Comparison of ENCODE assay signal across 8 cellular contexts in genomic region chr12:123270380-123271181, GRCh38. TPM values are rescaled to one million over a fixed set of nuclear protein-coding genes. Genes with fewer than 3 reads are reported as not detected.
DNase-seq lines count a peak whose midpoint lies in the region; ATAC-seq, FAIRE-seq and TF ChIP-seq lines count a peak whose summit lies in the region.

No MANE protein-coding gene starts in this region.

- peak overlapping the region; percentile 71 for H3K27ac ChIP-seq in A673 (ENCODE audit: low read depth, low read length, poor library complexity, severe bottlenecking)
- H3K27ac ChIP-seq in cardiac muscle cell = no peak overlapping the region

- H3K4me3 ChIP-seq in A673 (ENCODE audit: low read depth, low read length, poor library complexity, severe bottlenecking) (peak overlapping the region; percentile 73), cardiac muscle cell (peak overlapping the region; percentile 88)

- FAIRE-seq in GM12891 (lab: Jason Lieb, UNC) = peak; percentile 86

- no peak for TF ChIP-seq CTCF in A673 (conservative IDR thresholded peaks at IDR 0.05; ENCODE audit: low read depth, low read length)
- no peak for TF ChIP-seq CTCF in cardiac muscle cell (IDR thresholded peaks at IDR 0.05; ENCODE audit: low read depth, low read length)
- TF ChIP-seq CTCF in progenitor cell of endocrine pancreas (IDR thresholded peaks at IDR 0.05; ENCODE audit: unreplicated experiment) = no peak

- CTCF ChIA-PET in A673 (lab: Charles Lee) = interaction anchor here (0.6 kb wide), 1 partner anchor 300 kb away, joined by 10 read pairs; no protein-coding TSS in a partner anchor

- H3K4me1 ChIP-seq in A673 (ENCODE audit: insufficient read depth, low read length, poor library complexity, severe bottlenecking) (peaks cover 16% of the 10 kb centered on the region), cardiac muscle cell (ENCODE audit: low read depth) (no peaks in the 10 kb centered on the region)

- intact Hi-C loops in A673 (cut with micrococcal nuclease; ENCODE audit: unreplicated experiment) = no loop called here
- intact Hi-C loops in activated T-helper 1 cell treated with anti-CD3 and anti-CD28 coated beads, Interleukin-12 subunit alpha, Interleukin-12 subunit beta, Interleukin-2, Interleukin-4 antibody, amounts not matched to agents 30 ng/mL and 10 ng/mL and 1 ng/mL, durations not matched to agents 14 hours and 24 hours and 36 hours (cut with micrococcal nuclease) = loop anchor here (1.0 to 2.0 kb wide), 5 partner anchors 95 to 444 kb away; no protein-coding TSS in a partner anchor

- H3K9me3 ChIP-seq in A673 (ENCODE audit: low read depth, low read length, poor library complexity, severe bottlenecking) (no peaks in the 10 kb centered on the region), cardiac muscle cell (ENCODE audit: low read depth) (no peaks in the 10 kb centered on the region)

- peak; percentile 28 for DNase-seq in A673 (ENCODE audit: low spot score)
- DNase-seq in GM12891 (ENCODE audit: insufficient read length, low spot score) = no peak
- DNase-seq in HK-2 (ENCODE audit: unreplicated experiment) = peak; percentile 27
- no peak for DNase-seq in activated T-helper 1 cell treated with anti-CD3 and anti-CD28 coated beads, Interleukin-12 subunit alpha, Interleukin-12 subunit beta, Interleukin-2, Interleukin-4 antibody, amounts not matched to agents 30 ng/mL and 10 ng/mL and 1 ng/mL, durations not matched to agents 14 hours and 24 hours and 36 hours (ENCODE audit: low spot score)
- peak in 1 of 2 donors; percentile 46 for DNase-seq in cardiac muscle cell (ENCODE audit: low read depth in 1 of 2, low spot score in 1 of 2)
- no peak for DNase-seq in progenitor cell of endocrine pancreas (ENCODE audit: low spot score, unreplicated experiment)

- H3K36me3 Mint-ChIP-seq in activated T-helper 1 cell treated with anti-CD3 and anti-CD28 coated beads, Interleukin-12 subunit alpha, Interleukin-12 subunit beta, Interleukin-2, Interleukin-4 antibody, amounts not matched to agents 30 ng/mL and 10 ng/mL and 1 ng/mL, durations not matched to agents 14 hours and 24 hours and 36 hours (ENCODE audit: low read depth) = no peaks in the 10 kb centered on the region
- peaks cover 2% of the 10 kb centered on the region for H3K36me3 Mint-ChIP-seq in progenitor cell of endocrine pancreas (ENCODE audit: insufficient read depth)

- ATAC-seq in HG03039 (IDR thresholded peaks at IDR 0.05; ENCODE audit: unreplicated experiment) (no peak), GM21515 (IDR thresholded peaks at IDR 0.05; ENCODE audit: unreplicated experiment) (no peak)

- BruUV-seq in A673 (replicated peaks; lab: Mats Ljungman, UMichigan) = no TSS peak

- H3K27ac Mint-ChIP-seq in activated T-helper 1 cell treated with anti-CD3 and anti-CD28 coated beads, Interleukin-12 subunit alpha, Interleukin-12 subunit beta, Interleukin-2, Interleukin-4 antibody, amounts not matched to agents 30 ng/mL and 10 ng/mL and 1 ng/mL, durations not matched to agents 14 hours and 24 hours and 36 hours = peak overlapping the region; percentile 74
- H3K27ac Mint-ChIP-seq in progenitor cell of endocrine pancreas = peak overlapping the region; percentile 99

- H3K9me3 Mint-ChIP-seq in activated T-helper 1 cell treated with anti-CD3 and anti-CD28 coated beads, Interleukin-12 subunit alpha, Interleukin-12 subunit beta, Interleukin-2, Interleukin-4 antibody, amounts not matched to agents 30 ng/mL and 10 ng/mL and 1 ng/mL, durations not matched to agents 14 hours and 24 hours and 36 hours = no peaks in the 10 kb centered on the region
- no peaks in the 10 kb centered on the region for H3K9me3 Mint-ChIP-seq in progenitor cell of endocrine pancreas (ENCODE audit: low read depth)

- POLR2A ChIA-PET in A673 (lab: Charles Lee; ENCODE audit: low non-redundant PET) = no interaction called here

- no peaks in the 10 kb centered on the region for H3K27me3 ChIP-seq in A673 (replicated peaks; ENCODE audit: insufficient read depth, low read depth, low read length, poor library complexity)
- no peaks in the 10 kb centered on the region for H3K27me3 ChIP-seq in cardiac muscle cell

- H3K27me3 Mint-ChIP-seq in activated T-helper 1 cell treated with anti-CD3 and anti-CD28 coated beads, Interleukin-12 subunit alpha, Interleukin-12 subunit beta, Interleukin-2, Interleukin-4 antibody, amounts not matched to agents 30 ng/mL and 10 ng/mL and 1 ng/mL, durations not matched to agents 14 hours and 24 hours and 36 hours (ENCODE audit: insufficient read depth) = peaks cover 5% of the 10 kb centered on the region
- H3K27me3 Mint-ChIP-seq in progenitor cell of endocrine pancreas = no peaks in the 10 kb centered on the region

- H3K36me3 ChIP-seq in A673 (ENCODE audit: insufficient read depth, low read length, poor library complexity, severe bottlenecking) (peaks cover 2% of the 10 kb centered on the region), cardiac muscle cell (no peaks in the 10 kb centered on the region)

- peaks cover 9% of the 10 kb centered on the region for H3K4me1 Mint-ChIP-seq in activated T-helper 1 cell treated with anti-CD3 and anti-CD28 coated beads, Interleukin-12 subunit alpha, Interleukin-12 subunit beta, Interleukin-2, Interleukin-4 antibody, amounts not matched to agents 30 ng/mL and 10 ng/mL and 1 ng/mL, durations not matched to agents 14 hours and 24 hours and 36 hours (ENCODE audit: low read depth)
- peaks cover 19% of the 10 kb centered on the region for H3K4me1 Mint-ChIP-seq in progenitor cell of endocrine pancreas (ENCODE audit: low read depth)

- no peak for TF ChIP-seq POLR2A in GM12891 (IDR thresholded peaks at IDR 0.05; ENCODE audit: low read depth, low read length)

- peak overlapping the region; percentile 89 for H3K4me3 Mint-ChIP-seq in activated T-helper 1 cell treated with anti-CD3 and anti-CD28 coated beads, Interleukin-12 subunit alpha, Interleukin-12 subunit beta, Interleukin-2, Interleukin-4 antibody, amounts not matched to agents 30 ng/mL and 10 ng/mL and 1 ng/mL, durations not matched to agents 14 hours and 24 hours and 36 hours
- peak overlapping the region; percentile 95 for H3K4me3 Mint-ChIP-seq in progenitor cell of endocrine pancreas (ENCODE audit: low read depth)

TF ChIP-seq in GM12891, 5 proteins besides CTCF, POLR2A, EP300 and RAD21:
- TF ChIP-seq TAF1 (IDR thresholded peaks at IDR 0.05; ENCODE audit: low read depth, low read length) = no peak
- no peak for TF ChIP-seq POLR2AphosphoS5 (IDR thresholded peaks at IDR 0.05; ENCODE audit: low read depth, low read length)
- TF ChIP-seq SPI1 (IDR thresholded peaks at IDR 0.05; ENCODE audit: low read depth, low read length) = no peak
- no peak for TF ChIP-seq PAX5 (IDR thresholded peaks at IDR 0.05; ENCODE audit: insufficient read depth, low read length, severe bottlenecking)
- TF ChIP-seq POU2F2 (IDR thresholded peaks at IDR 0.05; ENCODE audit: low read depth, low read length) = no peak

RNA-seq across cellular contexts. Expression of gene CDK2AP1, which starts 1.1 kb away (rescaled TPM):
- total RNA-seq in A673 (2021) = 136 and 140 TPM in 2 replicates
- polyA plus RNA-seq in GM12891 (2012; ENCODE audit: low read depth, missing spikeins) = 64.9 TPM
- 70.8 and 72.5 TPM in 2 replicates for total RNA-seq in activated T-helper 1 cell treated with anti-CD3 and anti-CD28 coated beads, Interleukin-12 subunit alpha, Interleukin-12 subunit beta, Interleukin-2, Interleukin-4 antibody, amounts not matched to agents 30 ng/mL and 10 ng/mL and 1 ng/mL, durations not matched to agents 14 hours and 24 hours and 36 hours
- total RNA-seq in cardiac muscle cell = 48.0 and 60.7 TPM in 2 replicates
- 101 and 122 TPM in 2 replicates for polyA plus RNA-seq in cardiac muscle cell
- total RNA-seq in progenitor cell of endocrine pancreas = 182 and 184 TPM in 2 replicates

RNA-seq across cellular contexts. Expression of gene MTRFR, which starts 37.3 kb away (rescaled TPM):
- 21.9 and 26.3 TPM in 2 replicates for total RNA-seq in A673 (2021)
- polyA plus RNA-seq in GM12891 (2012; ENCODE audit: low read depth, missing spikeins) = 7.4 TPM
- total RNA-seq in activated T-helper 1 cell treated with anti-CD3 and anti-CD28 coated beads, Interleukin-12 subunit alpha, Interleukin-12 subunit beta, Interleukin-2, Interleukin-4 antibody, amounts not matched to agents 30 ng/mL and 10 ng/mL and 1 ng/mL, durations not matched to agents 14 hours and 24 hours and 36 hours = 32.6 and 34.2 TPM in 2 replicates
- total RNA-seq in cardiac muscle cell = 15.0 and 25.8 TPM in 2 replicates
- polyA plus RNA-seq in cardiac muscle cell = 31.9 and 40.8 TPM in 2 replicates
- 15.1 and 16.3 TPM in 2 replicates for total RNA-seq in progenitor cell of endocrine pancreas

RNA-seq across cellular contexts. Expression of gene MPHOSPH9, which starts 37.6 kb away (rescaled TPM):
- total RNA-seq in A673 (2021) = 80.8 and 95.7 TPM in 2 replicates
- 17.9 TPM for polyA plus RNA-seq in GM12891 (2012; ENCODE audit: low read depth, missing spikeins)
- total RNA-seq in activated T-helper 1 cell treated with anti-CD3 and anti-CD28 coated beads, Interleukin-12 subunit alpha, Interleukin-12 subunit beta, Interleukin-2, Interleukin-4 antibody, amounts not matched to agents 30 ng/mL and 10 ng/mL and 1 ng/mL, durations not matched to agents 14 hours and 24 hours and 36 hours = 87.3 and 89.9 TPM in 2 replicates
- total RNA-seq in cardiac muscle cell = 47.8 and 90.9 TPM in 2 replicates
- 18.1 and 42.8 TPM in 2 replicates for polyA plus RNA-seq in cardiac muscle cell
- 36.7 and 39.3 TPM in 2 replicates for total RNA-seq in progenitor cell of endocrine pancreas

Comparison
In these comparisons a context has a peak if more than half of its experiments do, and no peak if none do; other contexts are left out.
1. DNase-seq: peak in A673 (single experiment) and HK-2 (single experiment); none in GM12891 (single experiment), activated T-helper 1 cell treated with anti-CD3 and anti-CD28 coated beads, Interleukin-12 subunit alpha, Interleukin-12 subunit beta, Interleukin-2, Interleukin-4 antibody, amounts not matched to agents 30 ng/mL and 10 ng/mL and 1 ng/mL, durations not matched to agents 14 hours and 24 hours and 36 hours (single experiment) and progenitor cell of endocrine pancreas (single experiment).